In genomic region chr17:8366231-8366630, GRCh38 we compare ENCODE assay signal across 12 cellular contexts. TPM values are rescaled to one million over a fixed set of nuclear protein-coding genes. Genes with fewer than 3 reads are reported as not detected.
DNase-seq lines count a peak whose midpoint lies in the region; FAIRE-seq and TF ChIP-seq lines count a peak whose summit lies in the region.
"Had no signal": no experiment of that assay in that cellular context is flagged by ENCODE, and none has a peak within 500 bp of the region (broad histone marks: within the 10 kb centered on the region; RNA-seq: fewer than 3 reads in every experiment).

No MANE protein-coding gene starts in this region.

- no peaks in the 10 kb centered on the region for H3K27me3 ChIP-seq in HAP-1 (ENCODE audit: low read depth)
- H3K27me3 ChIP-seq: tibial artery had no signal

- peak; percentile 82 for FAIRE-seq in HTR-8/SVneo (lab: Jason Lieb, UNC)

- in situ Hi-C loops in HAP-1 (cut with MboI; ENCODE audit: low sequenced_read_pairs) = no loop called here

- no peak for TF ChIP-seq CTCF in choroid plexus epithelial cell (conservative IDR thresholded peaks at IDR 0.05; ENCODE audit: low read depth, low read length)

- H3K9me3 ChIP-seq in HAP-1 = no peaks in the 10 kb centered on the region
- H3K9me3 ChIP-seq: tibial artery had no signal

- H3K36me3 ChIP-seq in HAP-1 (replicated peaks) = peaks cover 19% of the 10 kb centered on the region

- H3K4me1 ChIP-seq in HAP-1 = no peaks in the 10 kb centered on the region
- H3K4me1 ChIP-seq: tibial artery had no signal

- DNase-seq in A172 (ENCODE audit: low spot score) (peak; percentile 62), HTR-8/SVneo (ENCODE audit: insufficient read length, low spot score) (peak; percentile 70), choroid plexus epithelial cell (ENCODE audit: low read depth) (peak; percentile 75), kidney glomerular epithelial cell (lab: John Stamatoyannopoulos, UW) (peak; percentile 37), HAP-1 (ENCODE audit: low spot score in 2 of 2) (no peak), NCI-H82 (lab: John Stamatoyannopoulos, UW) (no peak), inferior parietal cortex (ENCODE audit: extremely low spot score) (no peak), midbrain (lab: John Stamatoyannopoulos, UW) (no peak)
- DNase-seq: activated CD4-positive, alpha-beta T cell treated with anti-CD3 and anti-CD28 coated beads, Interleukin-2, amount 50 U/mL, for 1 hour; DND-41; tibial artery had no signal

- H3K4me3 ChIP-seq in choroid plexus epithelial cell (ENCODE audit: low read depth, low read length) (no peak overlapping the region), HAP-1 (no peak overlapping the region)
- H3K4me3 ChIP-seq: tibial artery had no signal

RNA-seq across cellular contexts. Expression of gene RPL26, which starts 16.8 kb away (rescaled TPM):
- total RNA-seq in A172 (2014; rRNA removed; shearing (Covaris generic)) = 4,408 and 5,921 TPM in 2 replicates

RNA-seq across cellular contexts. Expression of gene ODF4, which starts 26.6 kb away (rescaled TPM):
- not detected in 2 replicates for total RNA-seq in A172 (2014; rRNA removed; shearing (Covaris generic))
- total RNA-seq: T-helper 1 cell treated with Interleukin-12 subunit alpha and Interleukin-12 subunit beta and Interleukin-4 antibody, amounts not matched to agents 30 ng/mL and 1 ng/mL, for 36 hours had no signal

RNA-seq across cellular contexts. Expression of gene RNF222, which starts 31.4 kb away (rescaled TPM):
- not detected in 2 replicates for total RNA-seq in A172 (2014; rRNA removed; shearing (Covaris generic))
- total RNA-seq: T-helper 1 cell treated with Interleukin-12 subunit alpha and Interleukin-12 subunit beta and Interleukin-4 antibody, amounts not matched to agents 30 ng/mL and 1 ng/mL, for 36 hours had no signal

RNA-seq across cellular contexts. Expression of gene ARHGEF15, which starts 56.2 kb away (rescaled TPM):
- not detected in 2 replicates for total RNA-seq in A172 (2014; rRNA removed; shearing (Covaris generic))
- total RNA-seq: T-helper 1 cell treated with Interleukin-12 subunit alpha and Interleukin-12 subunit beta and Interleukin-4 antibody, amounts not matched to agents 30 ng/mL and 1 ng/mL, for 36 hours had no signal

Comparison
In these comparisons a context has a peak if more than half of its experiments do, and no peak if none do; other contexts are left out.
1. DNase-seq: peak in A172 (single experiment), HTR-8/SVneo (single experiment), choroid plexus epithelial cell (single experiment) and kidney glomerular epithelial cell (single experiment); none in HAP-1 (0 of 2), NCI-H82 (single experiment), inferior parietal cortex (single experiment) and midbrain (single experiment).